Comparison of ENCODE assay signal across 23 cellular contexts in the genomic region with DNA sequence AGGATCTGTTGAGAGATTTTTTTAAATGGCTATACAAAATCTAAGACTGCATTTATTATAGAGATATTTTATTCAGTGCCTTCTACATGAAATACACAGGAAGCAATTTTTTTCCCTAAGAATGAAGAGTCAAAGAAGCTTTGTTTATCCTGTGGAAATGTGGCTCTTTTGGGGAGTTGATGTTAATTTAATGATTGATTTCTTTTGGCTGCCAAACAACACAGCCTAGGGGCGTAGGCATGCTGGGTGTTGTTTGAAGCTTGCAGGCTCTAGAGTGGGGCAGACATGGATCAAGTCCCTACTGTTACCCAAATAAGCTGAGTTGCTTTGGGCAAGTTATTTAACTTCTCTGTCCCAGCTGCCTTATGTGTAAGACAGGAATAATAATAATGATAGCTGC. TPM values are rescaled to one million over a fixed set of nuclear protein-coding genes. Genes with fewer than 3 reads are reported as not detected.
"Had no signal": no experiment of that assay in that cellular context is flagged by ENCODE, and none has a peak within 500 bp of the region (broad histone marks: within the 10 kb centered on the region; RNA-seq: fewer than 3 reads in every experiment).

No MANE protein-coding gene starts in this region.

- H3K36me3 ChIP-seq: esophagus muscularis mucosa, gastroesophageal sphincter, neutrophil, spleen, thoracic aorta, transverse colon had no signal

- H3K4me3 Mint-ChIP-seq: naive thymus-derived CD8-positive, alpha-beta T cell; stimulated activated naive B cell treated with anti-CD40 and anti-IgM and Interleukin-4, amounts not matched to agents 10 μg/mL and 1 μg/mL and 100 μg/mL, for 72 hours; stimulated activated naive CD8-positive, alpha-beta T cell treated with anti-CD3 and anti-CD28 coated beads, Interleukin-15, amount 100 ng/mL, for 72 hours had no signal

- H3K9me3 ChIP-seq: esophagus muscularis mucosa, gastroesophageal sphincter, mucosa of descending colon, neutrophil, spleen, thoracic aorta, transverse colon had no signal

- H3K4me1 Mint-ChIP-seq: naive thymus-derived CD8-positive, alpha-beta T cell; stimulated activated naive CD8-positive, alpha-beta T cell treated with anti-CD3 and anti-CD28 coated beads, Interleukin-15, amount 100 ng/mL, for 72 hours had no signal

- ATAC-seq: gastroesophageal sphincter; left lobe of liver; mucosa of descending colon; naive thymus-derived CD8-positive, alpha-beta T cell; sciatic nerve; stimulated activated naive B cell treated with anti-CD40 and anti-IgM and Interleukin-4, amounts not matched to agents 10 μg/mL and 1 μg/mL and 100 μg/mL, for 72 hours; stimulated activated naive CD8-positive, alpha-beta T cell treated with anti-CD3 and anti-CD28 coated beads, Interleukin-15, amount 100 ng/mL, for 72 hours had no signal

- H3K27ac ChIP-seq: dorsolateral prefrontal cortex, epithelial cell of prostate, esophagus muscularis mucosa, gastroesophageal sphincter, neutrophil, spleen, thoracic aorta, transverse colon had no signal

- H3K36me3 Mint-ChIP-seq: naive thymus-derived CD8-positive, alpha-beta T cell; stimulated activated naive B cell treated with anti-CD40 and anti-IgM and Interleukin-4, amounts not matched to agents 10 μg/mL and 1 μg/mL and 100 μg/mL, for 72 hours had no signal

- H3K9me3 Mint-ChIP-seq: naive thymus-derived CD8-positive, alpha-beta T cell; stimulated activated naive CD8-positive, alpha-beta T cell treated with anti-CD3 and anti-CD28 coated beads, Interleukin-15, amount 100 ng/mL, for 72 hours had no signal

- DNase-seq: cortex of kidney; dorsolateral prefrontal cortex; effector CD8-positive, alpha-beta T cell; glutamatergic neuron; islet precursor cell; mucosa of descending colon; naive thymus-derived CD8-positive, alpha-beta T cell; posterior cingulate gyrus; spleen; stimulated activated CD4-positive, alpha-beta T cell treated with anti-CD3 and anti-CD28 coated beads, Interleukin-15, amount 100 ng/mL, for 24 hours; stimulated activated CD4-positive, alpha-beta T cell treated with anti-CD3 and anti-CD28 coated beads, Interleukin-1b, Interleukin-23, amount 100 ng/mL, for 48 hours; stimulated activated CD4-positive, alpha-beta T cell treated with anti-CD3 and anti-CD28 coated beads, Interleukin-4, amount 100 ng/mL, for 4 hours; stimulated activated naive B cell treated with anti-CD40 and anti-IgM and Interleukin-4, amounts not matched to agents 10 μg/mL and 1 μg/mL and 100 μg/mL, for 72 hours; stimulated activated naive CD8-positive, alpha-beta T cell treated with anti-CD3 and anti-CD28 coated beads, Interleukin-15, amount 100 ng/mL, for 72 hours; transverse colon had no signal

- H3K27me3 ChIP-seq: neutrophil had no signal

- H3K4me3 ChIP-seq: dorsolateral prefrontal cortex, esophagus muscularis mucosa, gastroesophageal sphincter, mucosa of descending colon, spleen, thoracic aorta, transverse colon had no signal

- H3K27ac Mint-ChIP-seq: naive thymus-derived CD8-positive, alpha-beta T cell; stimulated activated naive B cell treated with anti-CD40 and anti-IgM and Interleukin-4, amounts not matched to agents 10 μg/mL and 1 μg/mL and 100 μg/mL, for 72 hours; stimulated activated naive CD8-positive, alpha-beta T cell treated with anti-CD3 and anti-CD28 coated beads, Interleukin-15, amount 100 ng/mL, for 72 hours had no signal

- H3K4me1 ChIP-seq: esophagus muscularis mucosa, gastroesophageal sphincter, transverse colon had no signal

RNA-seq across cellular contexts. Expression of gene PLEK, which starts 21.1 kb away (rescaled TPM):
- total RNA-seq: fibroblast of villous mesenchyme had no signal

RNA-seq across cellular contexts. Expression of gene CNRIP1, which starts 24.3 kb away (rescaled TPM):
- total RNA-seq: naive thymus-derived CD8-positive, alpha-beta T cell had no signal
- polyA plus RNA-seq: naive thymus-derived CD8-positive, alpha-beta T cell had no signal
